Comparison of ENCODE assay signal across 20 cellular contexts in genomic region chr2:158889135-158889853, GRCh38.
DNase-seq lines count a peak whose midpoint lies in the region; ATAC-seq and TF ChIP-seq lines count a peak whose summit lies in the region.
"Had no signal": no experiment of that assay in that cellular context is flagged by ENCODE, and none has a peak within 500 bp of the region (broad histone marks: within the 10 kb centered on the region; RNA-seq: fewer than 3 reads in every experiment).

No MANE protein-coding gene starts in this region.

- no peaks in the 10 kb centered on the region for H3K36me3 Mint-ChIP-seq in activated T-cell treated with anti-CD3 and anti-CD28 coated beads, Interleukin-2, amount 50 U/mL, for 4 hours (ENCODE audit: insufficient read depth)
- H3K36me3 Mint-ChIP-seq: CD14-positive monocyte had no signal

- CTCF ChIA-PET in RWPE1 (lab: Yijun Ruan, JAX): interaction anchor here (0.7 kb wide), 1 partner anchor 266 kb away, joined by 3 read pairs; no protein-coding TSS in a partner anchor

- no peak overlapping the region for H3K4me3 Mint-ChIP-seq in activated T-cell treated with anti-CD3 and anti-CD28 coated beads, Interleukin-2, amount 50 U/mL, for 4 hours
- H3K4me3 Mint-ChIP-seq: CD14-positive monocyte, GM23338 had no signal

- peak overlapping the region; percentile 73 for H3K27ac ChIP-seq in RWPE1
- H3K27ac ChIP-seq in epithelial cell of prostate: peak overlapping the region; percentile 98
- no peak overlapping the region for H3K27ac ChIP-seq in ascending aorta
- H3K27ac ChIP-seq: A549 had no signal

- POLR2A ChIA-PET in RWPE1 (lab: Yijun Ruan, JAX; ENCODE audit: low non-redundant PET): no interaction called here

- no peak for DNase-seq in activated T-cell treated with anti-CD3 and anti-CD28 coated beads, Interleukin-2, amount 50 U/mL, for 4 hours
- no peak for DNase-seq in activated T-cell treated with anti-CD3 and anti-CD28 coated beads, Interleukin-2, amount 50 U/mL, for 1 hour
- DNase-seq in RWPE1 (ENCODE audit: low spot score): peak; percentile 34
- DNase-seq in epithelial cell of prostate (ENCODE audit: low read depth, low spot score): peak; percentile 29
- DNase-seq in ascending aorta (ENCODE audit: low spot score in 2 of 2): no peak
- DNase-seq: Caco-2; NCI-H1092 treated with DMSO at 0.1 percent for 48 hours; NCI-H1694; NCI-H2107; NCI-H345; NCI-H526 treated with DMSO at 0.1 percent for 48 hours; NK-92 treated with Interleukin-12 subunit alpha and Interleukin-12 subunit beta, amount 100 ng/mL, for 24 hours had no signal

- intact Hi-C loops in ascending aorta (cut with DNase I): no loop called here

- H3K36me3 ChIP-seq in ascending aorta: no peaks in the 10 kb centered on the region

- H3K4me1 ChIP-seq in ascending aorta: no peaks in the 10 kb centered on the region
- H3K4me1 ChIP-seq: A549 had no signal

- ATAC-seq in activated T-cell treated with anti-CD3 and anti-CD28 coated beads, Interleukin-2, amount 50 U/mL, for 4 hours: peak; percentile 53 to 74
- ATAC-seq in GM18868 (IDR thresholded peaks at IDR 0.05; ENCODE audit: unreplicated experiment) (peak; percentile 63), GM21381 (IDR thresholded peaks at IDR 0.05; ENCODE audit: unreplicated experiment) (no peak), GM21619 (IDR thresholded peaks at IDR 0.05; ENCODE audit: unreplicated experiment) (no peak)
- ATAC-seq: A549, GM23338, K562, Right ventricle myocardium inferior had no signal

- H3K27me3 ChIP-seq in ascending aorta: no peaks in the 10 kb centered on the region

- H3K9me3 ChIP-seq in ascending aorta: no peaks in the 10 kb centered on the region
- H3K9me3 ChIP-seq: A549, Caco-2 had no signal

- TF ChIP-seq CTCF in RWPE1 (conservative IDR thresholded peaks at IDR 0.05; ENCODE audit: low read depth): no peak
- no peak for TF ChIP-seq CTCF in ascending aorta (IDR thresholded peaks at IDR 0.05)

- H3K27me3 Mint-ChIP-seq in activated T-cell treated with anti-CD3 and anti-CD28 coated beads, Interleukin-2, amount 50 U/mL, for 4 hours (ENCODE audit: low read depth): peaks cover 13% of the 10 kb centered on the region

- H3K9me3 Mint-ChIP-seq in activated T-cell treated with anti-CD3 and anti-CD28 coated beads, Interleukin-2, amount 50 U/mL, for 4 hours: no peaks in the 10 kb centered on the region
- H3K9me3 Mint-ChIP-seq: CD14-positive monocyte, GM23338 had no signal

- H3K4me3 ChIP-seq in ascending aorta: no peak overlapping the region
- H3K4me3 ChIP-seq: A549, GM23338, K562 had no signal

- peaks cover 1% of the 10 kb centered on the region for H3K4me1 Mint-ChIP-seq in activated T-cell treated with anti-CD3 and anti-CD28 coated beads, Interleukin-2, amount 50 U/mL, for 4 hours (ENCODE audit: low read depth)
- H3K4me1 Mint-ChIP-seq: CD14-positive monocyte had no signal

Comparison
In these comparisons a context has a peak if more than half of its experiments do, and no peak if none do; other contexts are left out.
1. ATAC-seq: peak in activated T-cell treated with anti-CD3 and anti-CD28 coated beads, Interleukin-2, amount 50 U/mL, for 4 hours (2 of 2) and GM18868 (single experiment); none in GM21381 (single experiment) and GM21619 (single experiment).
2. DNase-seq: peak in RWPE1 (single experiment) and epithelial cell of prostate (single experiment); none in activated T-cell treated with anti-CD3 and anti-CD28 coated beads, Interleukin-2, amount 50 U/mL, for 4 hours (single experiment), activated T-cell treated with anti-CD3 and anti-CD28 coated beads, Interleukin-2, amount 50 U/mL, for 1 hour (single experiment) and ascending aorta (0 of 2).
3. H3K27ac ChIP-seq: peak in RWPE1 (single experiment) and epithelial cell of prostate (single experiment); none in ascending aorta (0 of 2).